In the genomic region with DNA sequence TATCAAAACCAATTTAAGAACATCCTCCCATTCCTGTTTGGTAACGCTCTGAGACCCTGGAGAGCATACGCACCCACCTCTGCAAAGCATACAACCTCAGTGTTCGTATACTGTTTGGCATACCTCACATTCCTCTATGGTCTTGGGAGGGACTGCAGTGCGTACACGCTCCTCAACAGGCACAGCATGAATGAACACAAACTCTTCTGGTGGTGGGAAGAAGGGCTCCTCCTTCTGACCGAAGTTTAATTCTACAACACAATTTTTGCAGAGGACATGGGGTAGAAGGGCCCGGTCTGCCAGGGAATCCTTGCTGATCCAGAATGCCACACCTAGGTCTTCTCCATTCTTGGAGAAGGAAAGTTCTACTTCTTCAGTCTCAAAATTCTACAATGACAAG, we compare ENCODE assay signal across 2 cellular contexts.
TF ChIP-seq lines count a peak whose summit lies in the region.

No MANE protein-coding gene starts in this region.

TF ChIP-seq in IMR-90, 13 proteins besides CTCF, POLR2A, EP300 and RAD21:
- no peak for TF ChIP-seq NFE2L2 (IDR thresholded peaks at IDR 0.05; ENCODE audit: low read depth, low read length)
- TF ChIP-seq RFX5 (IDR thresholded peaks at IDR 0.05; ENCODE audit: low read depth, low read length): no peak
- TF ChIP-seq MAFK (IDR thresholded peaks at IDR 0.05; ENCODE audit: low read depth, low read length): no peak
- no peak for TF ChIP-seq CHD1 (IDR thresholded peaks at IDR 0.05; ENCODE audit: low read depth, low read length)
- no peak for TF ChIP-seq RCOR1 (IDR thresholded peaks at IDR 0.05; ENCODE audit: insufficient replicate concordance, low read length)
- TF ChIP-seq BHLHE40 (IDR thresholded peaks at IDR 0.05; ENCODE audit: low read depth, low read length): no peak
- TF ChIP-seq, protein P1, sequence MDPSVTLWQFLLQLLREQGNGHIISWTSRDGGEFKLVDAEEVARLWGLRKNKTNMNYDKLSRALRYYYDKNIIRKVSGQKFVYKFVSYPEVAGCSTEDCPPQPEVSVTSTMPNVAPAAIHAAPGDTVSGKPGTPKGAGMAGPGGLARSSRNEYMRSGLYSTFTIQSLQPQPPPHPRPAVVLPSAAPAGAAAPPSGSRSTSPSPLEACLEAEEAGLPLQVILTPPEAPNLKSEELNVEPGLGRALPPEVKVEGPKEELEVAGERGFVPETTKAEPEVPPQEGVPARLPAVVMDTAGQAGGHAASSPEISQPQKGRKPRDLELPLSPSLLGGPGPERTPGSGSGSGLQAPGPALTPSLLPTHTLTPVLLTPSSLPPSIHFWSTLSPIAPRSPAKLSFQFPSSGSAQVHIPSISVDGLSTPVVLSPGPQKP (IDR thresholded peaks at IDR 0.05; ENCODE audit: borderline replicate concordance, low read depth, low read length): no peak
- TF ChIP-seq CEBPB (IDR thresholded peaks at IDR 0.05; ENCODE audit: low read depth, low read length): no peak
- TF ChIP-seq FOS (IDR thresholded peaks at IDR 0.05; ENCODE audit: low read depth, low read length): no peak
- TF ChIP-seq MXI1 (IDR thresholded peaks at IDR 0.05; ENCODE audit: borderline replicate concordance, low read depth, low read length): no peak
- no peak for TF ChIP-seq MAZ (IDR thresholded peaks at IDR 0.05; ENCODE audit: borderline replicate concordance, low read depth, low read length)
- TF ChIP-seq, protein P2, sequence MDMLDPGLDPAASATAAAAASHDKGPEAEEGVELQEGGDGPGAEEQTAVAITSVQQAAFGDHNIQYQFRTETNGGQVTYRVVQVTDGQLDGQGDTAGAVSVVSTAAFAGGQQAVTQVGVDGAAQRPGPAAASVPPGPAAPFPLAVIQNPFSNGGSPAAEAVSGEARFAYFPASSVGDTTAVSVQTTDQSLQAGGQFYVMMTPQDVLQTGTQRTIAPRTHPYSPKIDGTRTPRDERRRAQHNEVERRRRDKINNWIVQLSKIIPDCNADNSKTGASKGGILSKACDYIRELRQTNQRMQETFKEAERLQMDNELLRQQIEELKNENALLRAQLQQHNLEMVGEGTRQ (IDR thresholded peaks at IDR 0.05; ENCODE audit: low read depth, low read length): no peak
- no peak for TF ChIP-seq SMC3 (IDR thresholded peaks at IDR 0.05; ENCODE audit: low read depth, low read length)
TF ChIP-seq in IMR-90: peak in this region for 0.

TF ChIP-seq in K562, 482 proteins besides CTCF, POLR2A, EP300 and RAD21:
- TF ChIP-seq, protein P3, sequence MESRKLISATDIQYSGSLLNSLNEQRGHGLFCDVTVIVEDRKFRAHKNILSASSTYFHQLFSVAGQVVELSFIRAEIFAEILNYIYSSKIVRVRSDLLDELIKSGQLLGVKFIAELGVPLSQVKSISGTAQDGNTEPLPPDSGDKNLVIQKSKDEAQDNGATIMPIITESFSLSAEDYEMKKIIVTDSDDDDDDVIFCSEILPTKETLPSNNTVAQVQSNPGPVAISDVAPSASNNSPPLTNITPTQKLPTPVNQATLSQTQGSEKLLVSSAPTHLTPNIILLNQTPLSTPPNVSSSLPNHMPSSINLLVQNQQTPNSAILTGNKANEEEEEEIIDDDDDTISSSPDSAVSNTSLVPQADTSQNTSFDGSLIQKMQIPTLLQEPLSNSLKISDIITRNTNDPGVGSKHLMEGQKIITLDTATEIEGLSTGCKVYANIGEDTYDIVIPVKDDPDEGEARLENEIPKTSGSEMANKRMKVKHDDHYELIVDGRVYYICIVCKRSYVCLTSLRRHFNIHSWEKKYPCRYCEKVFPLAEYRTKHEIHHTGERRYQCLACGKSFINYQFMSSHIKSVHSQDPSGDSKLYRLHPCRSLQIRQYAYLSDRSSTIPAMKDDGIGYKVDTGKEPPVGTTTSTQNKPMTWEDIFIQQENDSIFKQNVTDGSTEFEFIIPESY (CRISPR knock-in tag; IDR thresholded peaks at IDR 0.05): peak; percentile 73; the same call in 1 of the 2 replicates
- TF ChIP-seq, protein P4, sequence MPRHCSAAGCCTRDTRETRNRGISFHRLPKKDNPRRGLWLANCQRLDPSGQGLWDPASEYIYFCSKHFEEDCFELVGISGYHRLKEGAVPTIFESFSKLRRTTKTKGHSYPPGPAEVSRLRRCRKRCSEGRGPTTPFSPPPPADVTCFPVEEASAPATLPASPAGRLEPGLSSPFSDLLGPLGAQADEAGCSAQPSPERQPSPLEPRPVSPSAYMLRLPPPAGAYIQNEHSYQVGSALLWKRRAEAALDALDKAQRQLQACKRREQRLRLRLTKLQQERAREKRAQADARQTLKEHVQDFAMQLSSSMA (CRISPR knock-in tag; IDR thresholded peaks at IDR 0.05): no peak
TF ChIP-seq in K562: peak in this region for 1.
